In genomic region chr16:86953631-86954465, GRCh38 we compare ENCODE assay signal across 2 cellular contexts.
TF ChIP-seq lines count a peak whose summit lies in the region.

No MANE protein-coding gene starts in this region.

TF ChIP-seq in GM23338, 12 proteins besides CTCF, POLR2A, EP300 and RAD21 (continued from another document):
- TF ChIP-seq ZNF462 (CRISPR knock-in tag; IDR thresholded peaks at IDR 0.05), result no peak
- TF ChIP-seq EZH2phosphoT487 (IDR thresholded peaks at IDR 0.05; ENCODE audit: unreplicated experiment), result no peak
- TF ChIP-seq ETS1 (IDR thresholded peaks at IDR 0.05), result no peak
- no peak for TF ChIP-seq REST (IDR thresholded peaks at IDR 0.05; ENCODE audit: unreplicated experiment)
- no peak for TF ChIP-seq NANOG (IDR thresholded peaks at IDR 0.05; ENCODE audit: borderline replicate concordance)
- no peak for TF ChIP-seq CREB1 (CRISPR knock-in tag; IDR thresholded peaks at IDR 0.05; ENCODE audit: low read depth)
- TF ChIP-seq JUNB (IDR thresholded peaks at IDR 0.05; ENCODE audit: unreplicated experiment), result no peak
- TF ChIP-seq ZNF331 (CRISPR knock-in tag; IDR thresholded peaks at IDR 0.05; ENCODE audit: low read depth), result no peak

TF ChIP-seq in HepG2, 621 proteins besides CTCF, POLR2A, EP300 and RAD21 (continued from another document):
- TF ChIP-seq ZNF281 (CRISPR knock-in tag; IDR thresholded peaks at IDR 0.05; ENCODE audit: borderline replicate concordance), result peak; percentile 34; the same call in 1 of the 2 replicates
TF ChIP-seq in HepG2: peak in this region for 1.
